30 cellular contexts compared by ENCODE assay signal in the genomic region with DNA sequence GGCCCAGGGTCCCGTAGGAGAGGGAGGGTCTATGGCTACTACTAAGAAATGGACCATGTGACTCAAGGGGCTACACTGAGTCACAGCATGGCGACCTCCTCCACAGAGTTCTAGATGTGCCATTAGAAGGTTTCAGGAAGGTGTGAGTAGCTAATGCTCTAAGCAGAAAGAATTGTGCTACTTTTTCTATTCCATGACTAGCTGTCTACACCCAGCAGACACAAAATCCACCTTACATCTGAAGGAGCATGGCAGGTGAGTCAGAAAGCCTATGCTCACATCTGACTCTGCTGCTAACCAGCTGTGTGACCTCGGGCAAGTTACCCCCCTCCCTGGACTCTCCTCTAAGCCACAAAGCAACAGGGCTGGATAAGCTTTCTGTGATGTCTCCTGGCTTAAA. TPM values are rescaled to one million over a fixed set of nuclear protein-coding genes. Genes with fewer than 3 reads are reported as not detected.
DNase-seq lines count a peak whose midpoint lies in the region; ATAC-seq and TF ChIP-seq lines count a peak whose summit lies in the region.
"Had no signal": no experiment of that assay in that cellular context is flagged by ENCODE, and none has a peak within 500 bp of the region (broad histone marks: within the 10 kb centered on the region; RNA-seq: fewer than 3 reads in every experiment).

No MANE protein-coding gene starts in this region.

- WGBS in esophagus muscularis mucosa = 87% methylated on average over 3 of the region's 3 CpGs

- no peaks in the 10 kb centered on the region for H3K27me3 Mint-ChIP-seq in activated CD4-positive, alpha-beta memory T cell treated with anti-CD3 and anti-CD28 coated beads for 36 hours
- H3K27me3 Mint-ChIP-seq in activated CD4-positive, alpha-beta memory T cell treated with anti-CD3 and anti-CD28 coated beads, Interleukin-2, amount 10 ng/mL, durations not matched to agents 7 days and 5 days = no peaks in the 10 kb centered on the region
- H3K27me3 Mint-ChIP-seq: CD4-positive, alpha-beta memory T cell had no signal

- POLR2A ChIA-PET in activated CD4-positive, alpha-beta memory T cell treated with anti-CD3 and anti-CD28 coated beads for 36 hours (lab: Charles Lee) = no interaction called here
- POLR2A ChIA-PET in activated CD4-positive, alpha-beta memory T cell treated with anti-CD3 and anti-CD28 coated beads, Interleukin-2, amount 10 ng/mL, durations not matched to agents 7 days and 5 days (lab: Charles Lee) = no interaction called here

- no peak overlapping the region for H3K4me3 Mint-ChIP-seq in activated CD4-positive, alpha-beta memory T cell treated with anti-CD3 and anti-CD28 coated beads for 36 hours
- no peak overlapping the region for H3K4me3 Mint-ChIP-seq in activated CD4-positive, alpha-beta memory T cell treated with anti-CD3 and anti-CD28 coated beads, Interleukin-2, amount 10 ng/mL, durations not matched to agents 7 days and 5 days
- H3K4me3 Mint-ChIP-seq: activated CD8-positive, alpha-beta memory T cell treated with anti-CD3 and anti-CD28 coated beads, Interleukin-2, amount 10 ng/mL, durations not matched to agents 7 days and 5 days; B cell; CD4-positive, alpha-beta memory T cell; natural killer cell; T-helper 1 cell treated with Interleukin-12 subunit alpha and Interleukin-12 subunit beta and Interleukin-4 antibody, amounts not matched to agents 30 μg/mL and 1 μg/mL, for 36 hours had no signal

- CTCF ChIA-PET in activated CD4-positive, alpha-beta memory T cell treated with anti-CD3 and anti-CD28 coated beads for 36 hours (lab: Charles Lee) = interaction anchor here (1.4 kb wide), 1 partner anchor 49 kb away, joined by 3 read pairs; no protein-coding TSS in a partner anchor
- CTCF ChIA-PET in activated CD4-positive, alpha-beta memory T cell treated with anti-CD3 and anti-CD28 coated beads, Interleukin-2, amount 10 ng/mL, durations not matched to agents 7 days and 5 days (lab: Charles Lee) = no interaction called here

- no peaks in the 10 kb centered on the region for H3K9me3 Mint-ChIP-seq in activated CD4-positive, alpha-beta memory T cell treated with anti-CD3 and anti-CD28 coated beads for 36 hours
- H3K9me3 Mint-ChIP-seq in activated CD4-positive, alpha-beta memory T cell treated with anti-CD3 and anti-CD28 coated beads, Interleukin-2, amount 10 ng/mL, durations not matched to agents 7 days and 5 days = no peaks in the 10 kb centered on the region
- H3K9me3 Mint-ChIP-seq: CD4-positive, alpha-beta memory T cell; natural killer cell; T-helper 1 cell treated with Interleukin-12 subunit alpha and Interleukin-12 subunit beta and Interleukin-4 antibody, amounts not matched to agents 30 μg/mL and 1 μg/mL, for 36 hours had no signal

- ATAC-seq in GM21619 (IDR thresholded peaks at IDR 0.05; ENCODE audit: unreplicated experiment) = no peak
- ATAC-seq: activated CD8-positive, alpha-beta memory T cell treated with anti-CD3 and anti-CD28 coated beads, Interleukin-2, amount 10 ng/mL, durations not matched to agents 7 days and 5 days; body of pancreas; gastroesophageal sphincter; HCT116; lower lobe of right lung; mucosa of descending colon; natural killer cell; sciatic nerve; SK-N-SH treated with all-trans-retinoic acid at 6 μM for 48 hours had no signal

- peaks cover 2% of the 10 kb centered on the region for H3K4me1 Mint-ChIP-seq in activated CD4-positive, alpha-beta memory T cell treated with anti-CD3 and anti-CD28 coated beads for 36 hours (ENCODE audit: low read depth)
- H3K4me1 Mint-ChIP-seq in activated CD4-positive, alpha-beta memory T cell treated with anti-CD3 and anti-CD28 coated beads, Interleukin-2, amount 10 ng/mL, durations not matched to agents 7 days and 5 days = no peaks in the 10 kb centered on the region
- H3K4me1 Mint-ChIP-seq: B cell, natural killer cell had no signal

- intact Hi-C loops in activated CD4-positive, alpha-beta memory T cell treated with anti-CD3 and anti-CD28 coated beads for 36 hours (cut with micrococcal nuclease) = no loop called here
- intact Hi-C loops in esophagus muscularis mucosa (cut with DNase I) = no loop called here

- H3K36me3 Mint-ChIP-seq in activated CD4-positive, alpha-beta memory T cell treated with anti-CD3 and anti-CD28 coated beads for 36 hours = peaks cover 17% of the 10 kb centered on the region
- H3K36me3 Mint-ChIP-seq in activated CD4-positive, alpha-beta memory T cell treated with anti-CD3 and anti-CD28 coated beads, Interleukin-2, amount 10 ng/mL, durations not matched to agents 7 days and 5 days (ENCODE audit: low read depth) = peaks cover 9% of the 10 kb centered on the region
- H3K36me3 Mint-ChIP-seq: natural killer cell had no signal

- H3K36me3 ChIP-seq in esophagus muscularis mucosa = no peaks in the 10 kb centered on the region
- H3K36me3 ChIP-seq: gastroesophageal sphincter, lower lobe of right lung had no signal

- H3K9me3 ChIP-seq in esophagus muscularis mucosa = no peaks in the 10 kb centered on the region
- H3K9me3 ChIP-seq: body of pancreas, gastroesophageal sphincter, lower lobe of right lung, mucosa of descending colon, psoas muscle had no signal

- peak; percentile 37 for DNase-seq in activated CD4-positive, alpha-beta memory T cell treated with anti-CD3 and anti-CD28 coated beads for 36 hours
- no peak for DNase-seq in activated CD4-positive, alpha-beta memory T cell treated with anti-CD3 and anti-CD28 coated beads, Interleukin-2, amount 10 ng/mL, durations not matched to agents 7 days and 5 days
- peak; percentile 19 for DNase-seq in stimulated activated CD4-positive, alpha-beta T cell treated with anti-CD3 and anti-CD28 coated beads, Interleukin-4, amount 100 ng/mL, for 24 hours
- no peak for DNase-seq in stimulated activated CD4-positive, alpha-beta T cell treated with anti-CD3 and anti-CD28 coated beads, Interleukin-2, amount 100 ng/mL, for 24 hours
- DNase-seq in esophagus muscularis mucosa (ENCODE audit: extremely low spot score) = peak; percentile 68
- DNase-seq in activated CD8-positive, alpha-beta memory T cell treated with anti-CD3 and anti-CD28 coated beads, Interleukin-2, amount 50 U/mL, for 4 hours = no peak
- no peak for DNase-seq in NCI-H1436 (lab: John Stamatoyannopoulos, UW)
- DNase-seq: activated CD8-positive, alpha-beta memory T cell treated with anti-CD3 and anti-CD28 coated beads, Interleukin-2, amount 10 ng/mL, durations not matched to agents 7 days and 5 days; body of pancreas; CD4-positive, alpha-beta memory T cell; dorsolateral prefrontal cortex; lower lobe of right lung; mucosa of descending colon; natural killer cell; NCI-H2081; NCI-H226; NCI-H526 treated with DMSO at 0.1 percent for 48 hours; psoas muscle; Right ventricle myocardium superior; stimulated activated naive CD4-positive, alpha-beta T cell treated with Interleukin-2 at 50 U/mL for 16 hours had no signal

- H3K27ac Mint-ChIP-seq in activated CD4-positive, alpha-beta memory T cell treated with anti-CD3 and anti-CD28 coated beads for 36 hours = no peak overlapping the region
- no peak overlapping the region for H3K27ac Mint-ChIP-seq in activated CD4-positive, alpha-beta memory T cell treated with anti-CD3 and anti-CD28 coated beads, Interleukin-2, amount 10 ng/mL, durations not matched to agents 7 days and 5 days
- H3K27ac Mint-ChIP-seq: activated CD8-positive, alpha-beta memory T cell treated with anti-CD3 and anti-CD28 coated beads, Interleukin-2, amount 10 ng/mL, durations not matched to agents 7 days and 5 days; B cell; natural killer cell; T-helper 1 cell treated with Interleukin-12 subunit alpha and Interleukin-12 subunit beta and Interleukin-4 antibody, amounts not matched to agents 30 μg/mL and 1 μg/mL, for 36 hours had no signal

- no peaks in the 10 kb centered on the region for H3K27me3 ChIP-seq in esophagus muscularis mucosa
- H3K27me3 ChIP-seq: body of pancreas, dorsolateral prefrontal cortex, gastroesophageal sphincter had no signal

- no peak for TF ChIP-seq EP300 in esophagus muscularis mucosa (IDR thresholded peaks at IDR 0.05)

- TF ChIP-seq CTCF in esophagus muscularis mucosa (IDR thresholded peaks at IDR 0.05) = no peak

- no peak overlapping the region for H3K27ac ChIP-seq in esophagus muscularis mucosa (replicated peaks in 1 of 4)
- H3K27ac ChIP-seq: body of pancreas, gastroesophageal sphincter, lower lobe of right lung, psoas muscle had no signal

- H3K4me3 ChIP-seq in esophagus muscularis mucosa = no peak overlapping the region
- H3K4me3 ChIP-seq: body of pancreas, dorsolateral prefrontal cortex, gastroesophageal sphincter, lower lobe of right lung, mucosa of descending colon, psoas muscle had no signal

- H3K4me1 ChIP-seq in esophagus muscularis mucosa = no peaks in the 10 kb centered on the region
- H3K4me1 ChIP-seq: body of pancreas, gastroesophageal sphincter, lower lobe of right lung had no signal

- TF ChIP-seq POLR2A in esophagus muscularis mucosa (IDR thresholded peaks at IDR 0.05; ENCODE audit: low read depth) = no peak

RNA-seq across cellular contexts. Expression of a gene that starts 14.4 kb away (rescaled TPM):
- total RNA-seq in activated CD4-positive, alpha-beta memory T cell treated with anti-CD3 and anti-CD28 coated beads for 36 hours = 1 to 10 TPM in 1 of 2 experiments, under 1 TPM in 1; 0.93 to 2.1 TPM
- total RNA-seq in activated CD4-positive, alpha-beta memory T cell treated with anti-CD3 and anti-CD28 coated beads, Interleukin-2, amount 10 ng/mL, durations not matched to agents 7 days and 5 days = 1 to 10 TPM; 1.1 to 2.2 TPM
- total RNA-seq in esophagus muscularis mucosa = not detected
- total RNA-seq: A673; activated CD8-positive, alpha-beta memory T cell treated with anti-CD3 and anti-CD28 coated beads, Interleukin-2, amount 10 ng/mL, durations not matched to agents 7 days and 5 days; B cell; chondrocyte; fibroblast of lung; lower lobe of right lung; mucosa of descending colon; Right ventricle myocardium superior; sciatic nerve had no signal

RNA-seq across cellular contexts. Expression of a gene that starts 51.6 kb away (rescaled TPM):
- 1 to 10 TPM; 5.6 to 6.0 TPM for total RNA-seq in activated CD4-positive, alpha-beta memory T cell treated with anti-CD3 and anti-CD28 coated beads for 36 hours
- 10 to 100 TPM; 10.6 to 11.5 TPM for total RNA-seq in activated CD4-positive, alpha-beta memory T cell treated with anti-CD3 and anti-CD28 coated beads, Interleukin-2, amount 10 ng/mL, durations not matched to agents 7 days and 5 days
- total RNA-seq in esophagus muscularis mucosa = 1 to 10 TPM; 1.6 to 2.6 (median 1.9) TPM
- total RNA-seq: A673, chondrocyte had no signal

Comparison
In these comparisons a context has a peak if more than half of its experiments do, and no peak if none do; other contexts are left out.
1. DNase-seq: peak in activated CD4-positive, alpha-beta memory T cell treated with anti-CD3 and anti-CD28 coated beads for 36 hours (single experiment), stimulated activated CD4-positive, alpha-beta T cell treated with anti-CD3 and anti-CD28 coated beads, Interleukin-4, amount 100 ng/mL, for 24 hours (single experiment) and esophagus muscularis mucosa (single experiment); none in activated CD4-positive, alpha-beta memory T cell treated with anti-CD3 and anti-CD28 coated beads, Interleukin-2, amount 10 ng/mL, durations not matched to agents 7 days and 5 days (single experiment), stimulated activated CD4-positive, alpha-beta T cell treated with anti-CD3 and anti-CD28 coated beads, Interleukin-2, amount 100 ng/mL, for 24 hours (0 of 2), activated CD8-positive, alpha-beta memory T cell treated with anti-CD3 and anti-CD28 coated beads, Interleukin-2, amount 50 U/mL, for 4 hours (single experiment) and NCI-H1436 (single experiment).